1 cellular context compared by ENCODE assay signal in the genomic region with DNA sequence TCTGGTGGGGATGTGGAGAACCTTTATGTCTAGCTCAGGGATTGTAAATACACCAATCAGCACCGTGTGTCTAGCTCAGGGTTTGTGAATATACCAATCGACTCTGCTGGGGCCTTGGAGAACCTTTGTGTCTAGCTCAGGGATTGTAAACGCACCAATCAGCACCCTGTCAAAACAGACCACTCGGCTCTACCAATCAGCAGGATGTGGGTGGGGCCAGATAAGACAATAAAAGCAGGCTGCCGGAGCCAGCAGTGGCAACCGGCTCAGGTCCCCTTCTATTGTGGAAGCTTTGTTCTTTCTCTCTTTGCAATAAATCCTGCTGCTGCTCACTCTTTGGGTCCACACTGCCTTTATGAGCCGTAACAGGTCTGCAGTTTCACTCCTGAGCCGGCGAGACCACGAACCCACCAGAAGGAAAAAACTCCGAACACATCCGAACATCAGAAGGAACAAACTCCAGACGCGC.
A peak's percentile ranks its signal among the peaks of the same experiment; 100 is the strongest.
TF ChIP-seq lines count a peak whose summit lies in the region.
"Not testable (repeated sequence)": the region's sequence is repeated elsewhere in the genome, so short reads cannot be mapped to it uniquely, and the experiment has no call there.

No MANE protein-coding gene starts in this region.

TF ChIP-seq in HepG2, 621 proteins besides CTCF, POLR2A, EP300 and RAD21 (continues in another document):
- TF ChIP-seq NFIC (IDR thresholded peaks at IDR 0.05; ENCODE audit: low read length), result peak; percentile 50; the same call in 1 of the 2 replicates
- TF ChIP-seq DR1 (CRISPR knock-in tag; IDR thresholded peaks at IDR 0.05), result peak; percentile 36; the same call in 1 of the 2 replicates
- peak; percentile 12; the same call in 1 of the 2 replicates for TF ChIP-seq CREM (IDR thresholded peaks at IDR 0.05)
- not testable (repeated sequence) for TF ChIP-seq CREM (CRISPR knock-in tag; IDR thresholded peaks at IDR 0.05); NR2F6 (CRISPR knock-in tag; IDR thresholded peaks at IDR 0.05); SP1 (IDR thresholded peaks at IDR 0.05)
- TF ChIP-seq ISX (CRISPR knock-in tag; conservative IDR thresholded peaks at IDR 0.05), result 0 out of 2 replicates have a peak, but pooled peaks have one; percentile 78
- TF ChIP-seq FLYWCH1 (CRISPR knock-in tag; IDR thresholded peaks at IDR 0.05), result 0 out of 2 replicates have a peak, but pooled peaks have one; percentile 48
- TF ChIP-seq, protein P1, sequence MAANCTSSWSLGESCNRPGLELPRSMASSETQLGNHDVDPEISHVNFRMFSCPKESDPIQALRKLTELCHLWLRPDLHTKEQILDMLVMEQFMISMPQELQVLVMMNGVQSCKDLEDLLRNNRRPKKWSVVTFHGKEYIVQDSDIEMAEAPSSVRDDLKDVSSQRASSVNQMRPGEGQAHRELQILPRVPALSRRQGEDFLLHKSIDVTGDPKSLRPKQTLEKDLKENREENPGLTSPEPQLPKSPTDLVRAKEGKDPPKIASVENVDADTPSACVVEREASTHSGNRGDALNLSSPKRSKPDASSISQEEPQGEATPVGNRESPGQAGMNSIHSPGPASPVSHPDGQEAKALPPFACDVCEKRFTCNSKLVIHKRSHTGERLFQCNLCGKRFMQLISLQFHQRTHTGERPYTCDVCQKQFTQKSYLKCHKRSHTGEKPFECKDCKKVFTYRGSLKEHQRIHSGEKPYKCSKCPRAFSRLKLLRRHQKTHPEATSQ (CRISPR knock-in tag; IDR thresholded peaks at IDR 0.05; ENCODE audit: borderline replicate concordance), result peak; percentile 90; the same call in 1 of the 2 replicates
- peak; percentile 38; the same call in 1 of the 2 replicates for TF ChIP-seq ZNF546 (CRISPR knock-in tag; conservative IDR thresholded peaks at IDR 0.05)
- peak; percentile 15; the same call in 1 of the 2 replicates for TF ChIP-seq ZNF329 (CRISPR knock-in tag; IDR thresholded peaks at IDR 0.05; ENCODE audit: low read depth)
- 0 out of 2 replicates have a peak, but pooled peaks have one; percentile 1 for TF ChIP-seq ZNF143 (CRISPR knock-in tag; IDR thresholded peaks at IDR 0.05)
- TF ChIP-seq, protein P2, sequence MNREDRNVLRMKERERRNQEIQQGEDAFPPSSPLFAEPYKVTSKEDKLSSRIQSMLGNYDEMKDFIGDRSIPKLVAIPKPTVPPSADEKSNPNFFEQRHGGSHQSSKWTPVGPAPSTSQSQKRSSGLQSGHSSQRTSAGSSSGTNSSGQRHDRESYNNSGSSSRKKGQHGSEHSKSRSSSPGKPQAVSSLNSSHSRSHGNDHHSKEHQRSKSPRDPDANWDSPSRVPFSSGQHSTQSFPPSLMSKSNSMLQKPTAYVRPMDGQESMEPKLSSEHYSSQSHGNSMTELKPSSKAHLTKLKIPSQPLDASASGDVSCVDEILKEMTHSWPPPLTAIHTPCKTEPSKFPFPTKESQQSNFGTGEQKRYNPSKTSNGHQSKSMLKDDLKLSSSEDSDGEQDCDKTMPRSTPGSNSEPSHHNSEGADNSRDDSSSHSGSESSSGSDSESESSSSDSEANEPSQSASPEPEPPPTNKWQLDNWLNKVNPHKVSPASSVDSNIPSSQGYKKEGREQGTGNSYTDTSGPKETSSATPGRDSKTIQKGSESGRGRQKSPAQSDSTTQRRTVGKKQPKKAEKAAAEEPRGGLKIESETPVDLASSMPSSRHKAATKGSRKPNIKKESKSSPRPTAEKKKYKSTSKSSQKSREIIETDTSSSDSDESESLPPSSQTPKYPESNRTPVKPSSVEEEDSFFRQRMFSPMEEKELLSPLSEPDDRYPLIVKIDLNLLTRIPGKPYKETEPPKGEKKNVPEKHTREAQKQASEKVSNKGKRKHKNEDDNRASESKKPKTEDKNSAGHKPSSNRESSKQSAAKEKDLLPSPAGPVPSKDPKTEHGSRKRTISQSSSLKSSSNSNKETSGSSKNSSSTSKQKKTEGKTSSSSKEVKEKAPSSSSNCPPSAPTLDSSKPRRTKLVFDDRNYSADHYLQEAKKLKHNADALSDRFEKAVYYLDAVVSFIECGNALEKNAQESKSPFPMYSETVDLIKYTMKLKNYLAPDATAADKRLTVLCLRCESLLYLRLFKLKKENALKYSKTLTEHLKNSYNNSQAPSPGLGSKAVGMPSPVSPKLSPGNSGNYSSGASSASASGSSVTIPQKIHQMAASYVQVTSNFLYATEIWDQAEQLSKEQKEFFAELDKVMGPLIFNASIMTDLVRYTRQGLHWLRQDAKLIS (CRISPR knock-in tag; IDR thresholded peaks at IDR 0.05), result 0 out of 2 replicates have a peak, but pooled peaks have one; percentile 58
- peak; percentile 50; the same call in 1 of the 2 replicates for TF ChIP-seq HOXA5 (CRISPR knock-in tag; IDR thresholded peaks at IDR 0.05)
- TF ChIP-seq ZNF605 (CRISPR knock-in tag; IDR thresholded peaks at IDR 0.05), result peak; percentile 87
- peak; percentile 87 for TF ChIP-seq ZMYM4 (CRISPR knock-in tag; IDR thresholded peaks at IDR 0.05)
- TF ChIP-seq, protein P3, sequence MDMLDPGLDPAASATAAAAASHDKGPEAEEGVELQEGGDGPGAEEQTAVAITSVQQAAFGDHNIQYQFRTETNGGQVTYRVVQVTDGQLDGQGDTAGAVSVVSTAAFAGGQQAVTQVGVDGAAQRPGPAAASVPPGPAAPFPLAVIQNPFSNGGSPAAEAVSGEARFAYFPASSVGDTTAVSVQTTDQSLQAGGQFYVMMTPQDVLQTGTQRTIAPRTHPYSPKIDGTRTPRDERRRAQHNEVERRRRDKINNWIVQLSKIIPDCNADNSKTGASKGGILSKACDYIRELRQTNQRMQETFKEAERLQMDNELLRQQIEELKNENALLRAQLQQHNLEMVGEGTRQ (IDR thresholded peaks at IDR 0.05; ENCODE audit: low read depth, low read length), result not testable (repeated sequence)
- TF ChIP-seq, protein P3 (CRISPR knock-in tag; IDR thresholded peaks at IDR 0.05; ENCODE audit: borderline replicate concordance), result 0 out of 2 replicates have a peak, but pooled peaks have one; percentile 16
- TF ChIP-seq, protein P4, sequence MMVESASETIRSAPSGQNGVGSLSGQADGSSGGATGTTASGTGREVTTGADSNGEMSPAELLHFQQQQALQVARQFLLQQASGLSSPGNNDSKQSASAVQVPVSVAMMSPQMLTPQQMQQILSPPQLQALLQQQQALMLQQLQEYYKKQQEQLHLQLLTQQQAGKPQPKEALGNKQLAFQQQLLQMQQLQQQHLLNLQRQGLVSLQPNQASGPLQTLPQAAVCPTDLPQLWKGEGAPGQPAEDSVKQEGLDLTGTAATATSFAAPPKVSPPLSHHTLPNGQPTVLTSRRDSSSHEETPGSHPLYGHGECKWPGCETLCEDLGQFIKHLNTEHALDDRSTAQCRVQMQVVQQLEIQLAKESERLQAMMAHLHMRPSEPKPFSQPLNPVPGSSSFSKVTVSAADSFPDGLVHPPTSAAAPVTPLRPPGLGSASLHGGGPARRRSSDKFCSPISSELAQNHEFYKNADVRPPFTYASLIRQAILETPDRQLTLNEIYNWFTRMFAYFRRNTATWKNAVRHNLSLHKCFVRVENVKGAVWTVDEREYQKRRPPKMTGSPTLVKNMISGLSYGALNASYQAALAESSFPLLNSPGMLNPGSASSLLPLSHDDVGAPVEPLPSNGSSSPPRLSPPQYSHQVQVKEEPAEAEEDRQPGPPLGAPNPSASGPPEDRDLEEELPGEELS (CRISPR knock-in tag; IDR thresholded peaks at IDR 0.05), result peak; percentile 8
- TF ChIP-seq, protein P5, sequence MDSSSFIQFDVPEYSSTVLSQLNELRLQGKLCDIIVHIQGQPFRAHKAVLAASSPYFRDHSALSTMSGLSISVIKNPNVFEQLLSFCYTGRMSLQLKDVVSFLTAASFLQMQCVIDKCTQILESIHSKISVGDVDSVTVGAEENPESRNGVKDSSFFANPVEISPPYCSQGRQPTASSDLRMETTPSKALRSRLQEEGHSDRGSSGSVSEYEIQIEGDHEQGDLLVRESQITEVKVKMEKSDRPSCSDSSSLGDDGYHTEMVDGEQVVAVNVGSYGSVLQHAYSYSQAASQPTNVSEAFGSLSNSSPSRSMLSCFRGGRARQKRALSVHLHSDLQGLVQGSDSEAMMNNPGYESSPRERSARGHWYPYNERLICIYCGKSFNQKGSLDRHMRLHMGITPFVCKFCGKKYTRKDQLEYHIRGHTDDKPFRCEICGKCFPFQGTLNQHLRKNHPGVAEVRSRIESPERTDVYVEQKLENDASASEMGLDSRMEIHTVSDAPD (CRISPR knock-in tag; IDR thresholded peaks at IDR 0.05), result peak; percentile 82
- TF ChIP-seq, protein P6, sequence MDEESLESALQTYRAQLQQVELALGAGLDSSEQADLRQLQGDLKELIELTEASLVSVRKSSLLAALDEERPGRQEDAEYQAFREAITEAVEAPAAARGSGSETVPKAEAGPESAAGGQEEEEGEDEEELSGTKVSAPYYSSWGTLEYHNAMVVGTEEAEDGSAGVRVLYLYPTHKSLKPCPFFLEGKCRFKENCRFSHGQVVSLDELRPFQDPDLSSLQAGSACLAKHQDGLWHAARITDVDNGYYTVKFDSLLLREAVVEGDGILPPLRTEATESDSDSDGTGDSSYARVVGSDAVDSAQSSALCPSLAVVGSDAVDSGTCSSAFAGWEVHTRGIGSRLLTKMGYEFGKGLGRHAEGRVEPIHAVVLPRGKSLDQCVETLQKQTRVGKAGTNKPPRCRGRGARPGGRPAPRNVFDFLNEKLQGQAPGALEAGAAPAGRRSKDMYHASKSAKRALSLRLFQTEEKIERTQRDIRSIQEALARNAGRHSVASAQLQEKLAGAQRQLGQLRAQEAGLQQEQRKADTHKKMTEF (CRISPR knock-in tag; IDR thresholded peaks at IDR 0.05), result peak; percentile 64
- TF ChIP-seq, protein P7, sequence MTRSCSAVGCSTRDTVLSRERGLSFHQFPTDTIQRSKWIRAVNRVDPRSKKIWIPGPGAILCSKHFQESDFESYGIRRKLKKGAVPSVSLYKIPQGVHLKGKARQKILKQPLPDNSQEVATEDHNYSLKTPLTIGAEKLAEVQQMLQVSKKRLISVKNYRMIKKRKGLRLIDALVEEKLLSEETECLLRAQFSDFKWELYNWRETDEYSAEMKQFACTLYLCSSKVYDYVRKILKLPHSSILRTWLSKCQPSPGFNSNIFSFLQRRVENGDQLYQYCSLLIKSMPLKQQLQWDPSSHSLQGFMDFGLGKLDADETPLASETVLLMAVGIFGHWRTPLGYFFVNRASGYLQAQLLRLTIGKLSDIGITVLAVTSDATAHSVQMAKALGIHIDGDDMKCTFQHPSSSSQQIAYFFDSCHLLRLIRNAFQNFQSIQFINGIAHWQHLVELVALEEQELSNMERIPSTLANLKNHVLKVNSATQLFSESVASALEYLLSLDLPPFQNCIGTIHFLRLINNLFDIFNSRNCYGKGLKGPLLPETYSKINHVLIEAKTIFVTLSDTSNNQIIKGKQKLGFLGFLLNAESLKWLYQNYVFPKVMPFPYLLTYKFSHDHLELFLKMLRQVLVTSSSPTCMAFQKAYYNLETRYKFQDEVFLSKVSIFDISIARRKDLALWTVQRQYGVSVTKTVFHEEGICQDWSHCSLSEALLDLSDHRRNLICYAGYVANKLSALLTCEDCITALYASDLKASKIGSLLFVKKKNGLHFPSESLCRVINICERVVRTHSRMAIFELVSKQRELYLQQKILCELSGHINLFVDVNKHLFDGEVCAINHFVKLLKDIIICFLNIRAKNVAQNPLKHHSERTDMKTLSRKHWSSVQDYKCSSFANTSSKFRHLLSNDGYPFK (CRISPR knock-in tag; IDR thresholded peaks at IDR 0.05; ENCODE audit: borderline replicate concordance), result 0 out of 2 replicates have a peak, but pooled peaks have one; percentile 23
- peak; percentile 83 for TF ChIP-seq ZNF501 (CRISPR knock-in tag; IDR thresholded peaks at IDR 0.05)
- TF ChIP-seq KAT7 (CRISPR knock-in tag; IDR thresholded peaks at IDR 0.05; ENCODE audit: borderline replicate concordance), result 0 out of 2 replicates have a peak, but pooled peaks have one; percentile 60
- TF ChIP-seq, protein P8, sequence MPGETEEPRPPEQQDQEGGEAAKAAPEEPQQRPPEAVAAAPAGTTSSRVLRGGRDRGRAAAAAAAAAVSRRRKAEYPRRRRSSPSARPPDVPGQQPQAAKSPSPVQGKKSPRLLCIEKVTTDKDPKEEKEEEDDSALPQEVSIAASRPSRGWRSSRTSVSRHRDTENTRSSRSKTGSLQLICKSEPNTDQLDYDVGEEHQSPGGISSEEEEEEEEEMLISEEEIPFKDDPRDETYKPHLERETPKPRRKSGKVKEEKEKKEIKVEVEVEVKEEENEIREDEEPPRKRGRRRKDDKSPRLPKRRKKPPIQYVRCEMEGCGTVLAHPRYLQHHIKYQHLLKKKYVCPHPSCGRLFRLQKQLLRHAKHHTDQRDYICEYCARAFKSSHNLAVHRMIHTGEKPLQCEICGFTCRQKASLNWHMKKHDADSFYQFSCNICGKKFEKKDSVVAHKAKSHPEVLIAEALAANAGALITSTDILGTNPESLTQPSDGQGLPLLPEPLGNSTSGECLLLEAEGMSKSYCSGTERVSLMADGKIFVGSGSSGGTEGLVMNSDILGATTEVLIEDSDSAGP (CRISPR knock-in tag; IDR thresholded peaks at IDR 0.05; ENCODE audit: borderline replicate concordance), result peak; percentile 76
- 0 out of 4 replicates have a peak, but pooled peaks of 1 of the 2 experiments have one; percentile 28 for TF ChIP-seq KLF16 (CRISPR knock-in tag; IDR thresholded peaks at IDR 0.05)
- peak; percentile 76; the same call in 1 of the 2 replicates for TF ChIP-seq ZNF224 (CRISPR knock-in tag; IDR thresholded peaks at IDR 0.05)
- 0 out of 2 replicates have a peak, but pooled peaks have one; percentile 15 for TF ChIP-seq NR2F6 (IDR thresholded peaks at IDR 0.05)
- peak; percentile 4; the same call in 1 of the 2 replicates for TF ChIP-seq MIER3 (CRISPR knock-in tag; IDR thresholded peaks at IDR 0.05; ENCODE audit: borderline replicate concordance)
- peak; percentile 77 for TF ChIP-seq POLR2G (IDR thresholded peaks at IDR 0.05; ENCODE audit: low read depth, low read length)
- peak; percentile 91 for TF ChIP-seq NFYB (CRISPR knock-in tag; IDR thresholded peaks at IDR 0.05)
- TF ChIP-seq, protein P9, sequence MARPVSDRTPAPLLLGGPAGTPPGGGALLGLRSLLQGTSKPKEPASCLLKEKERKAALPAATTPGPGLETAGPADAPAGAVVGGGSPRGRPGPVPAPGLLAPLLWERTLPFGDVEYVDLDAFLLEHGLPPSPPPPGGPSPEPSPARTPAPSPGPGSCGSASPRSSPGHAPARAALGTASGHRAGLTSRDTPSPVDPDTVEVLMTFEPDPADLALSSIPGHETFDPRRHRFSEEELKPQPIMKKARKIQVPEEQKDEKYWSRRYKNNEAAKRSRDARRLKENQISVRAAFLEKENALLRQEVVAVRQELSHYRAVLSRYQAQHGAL (CRISPR knock-in tag; IDR thresholded peaks at IDR 0.05; ENCODE audit: not compliant biosample characterization), result peak; percentile 35
- TF ChIP-seq NAIF1 (CRISPR knock-in tag; IDR thresholded peaks at IDR 0.05; ENCODE audit: borderline replicate concordance), result 0 out of 2 replicates have a peak, but pooled peaks have one; percentile 27
- TF ChIP-seq ZNF264 (CRISPR knock-in tag; IDR thresholded peaks at IDR 0.05), result 0 out of 2 replicates have a peak, but pooled peaks have one; percentile 26
- 0 out of 2 replicates have a peak, but pooled peaks have one; percentile 31 for TF ChIP-seq TP53 (CRISPR knock-in tag; conservative IDR thresholded peaks at IDR 0.05)
- TF ChIP-seq SP1 (CRISPR knock-in tag; IDR thresholded peaks at IDR 0.05), result peak; percentile 48; the same call in 1 of the 2 replicates
- TF ChIP-seq, protein P10, sequence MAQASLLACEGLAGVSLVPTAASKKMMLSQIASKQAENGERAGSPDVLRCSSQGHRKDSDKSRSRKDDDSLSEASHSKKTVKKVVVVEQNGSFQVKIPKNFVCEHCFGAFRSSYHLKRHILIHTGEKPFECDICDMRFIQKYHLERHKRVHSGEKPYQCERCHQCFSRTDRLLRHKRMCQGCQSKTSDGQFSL (CRISPR knock-in tag; IDR thresholded peaks at IDR 0.05), result 0 out of 2 replicates have a peak, but pooled peaks have one; percentile 27
- TF ChIP-seq ZFAT (CRISPR knock-in tag; conservative IDR thresholded peaks at IDR 0.05), result peak; percentile 48; the same call in 1 of the 2 replicates
